Comparison of ENCODE assay signal across 13 cellular contexts in the genomic region with DNA sequence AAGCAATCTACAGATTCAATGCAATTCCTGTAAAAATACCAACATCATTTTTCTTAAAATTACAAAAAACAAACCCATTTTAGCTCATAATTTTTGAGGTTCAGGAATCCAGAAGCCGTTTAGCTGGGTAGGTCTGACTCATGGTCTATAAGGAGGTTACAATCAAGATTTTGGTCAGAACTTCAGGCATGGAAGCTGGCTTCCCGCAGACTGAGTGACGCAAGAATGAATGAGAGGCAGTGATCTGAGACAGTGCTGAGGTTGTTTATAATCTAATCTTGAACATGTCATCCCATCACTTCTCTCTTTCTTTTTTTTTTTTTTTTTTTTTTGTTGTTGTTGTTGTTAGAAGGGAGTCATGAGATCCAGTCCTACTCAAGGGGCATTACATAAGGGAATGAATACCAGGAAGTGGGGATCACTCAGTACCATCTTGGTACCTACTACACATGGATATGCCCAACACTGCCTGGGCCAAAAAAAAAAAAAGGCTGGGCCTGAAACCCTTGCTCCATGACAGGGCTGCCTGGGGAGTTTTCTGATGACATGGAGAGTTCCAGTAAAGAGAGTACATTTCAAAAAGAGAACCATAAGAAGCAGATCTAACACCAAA.
DNase-seq lines count a peak whose midpoint lies in the region; FAIRE-seq and TF ChIP-seq lines count a peak whose summit lies in the region.
"Had no signal": no experiment of that assay in that cellular context is flagged by ENCODE, and none has a peak within 500 bp of the region (broad histone marks: within the 10 kb centered on the region; RNA-seq: fewer than 3 reads in every experiment).

No MANE protein-coding gene starts in this region.

- H3K36me3 ChIP-seq in GM23248 (ENCODE audit: low read depth), result no peaks in the 10 kb centered on the region
- H3K36me3 ChIP-seq: ascending aorta, WERI-Rb-1 had no signal

- no peaks in the 10 kb centered on the region for H4K20me1 ChIP-seq in GM23248 (ENCODE audit: insufficient read depth)

- H3K4me3 ChIP-seq in GM23248 (no peak overlapping the region), epithelial cell of esophagus (ENCODE audit: low read length) (no peak overlapping the region)
- H3K4me3 ChIP-seq: ascending aorta had no signal

- H3K4me1 ChIP-seq in GM23248 (ENCODE audit: insufficient read depth), result peaks cover 21% of the 10 kb centered on the region
- H3K4me1 ChIP-seq: ascending aorta had no signal

- no peak overlapping the region for H3K9ac ChIP-seq in GM23248

- peak overlapping the region; percentile 27; the same call in 1 of the 2 replicates for H2AFZ ChIP-seq in GM23248

- no peak overlapping the region for H3K4me2 ChIP-seq in GM23248 (ENCODE audit: unreplicated experiment)

- FAIRE-seq in RCC 7860 (lab: Jason Lieb, UNC), result peak; percentile 96
- FAIRE-seq: GM12891 had no signal

- DNase-seq in GM23248, result peak; percentile 87
- peak; percentile 90 for DNase-seq in RCC 7860 (ENCODE audit: low spot score)
- DNase-seq in epithelial cell of esophagus (ENCODE audit: low read depth), result peak; percentile 50
- DNase-seq in renal cortical epithelial cell (ENCODE audit: low read depth), result peak; percentile 78
- no peak for DNase-seq in KG1 (lab: John Stamatoyannopoulos, UW)
- no peak for DNase-seq in NCI-H2171 treated with DMSO at 0.1 percent for 48 hours (lab: John Stamatoyannopoulos, UW)
- DNase-seq in NCI-H345 treated with DMSO at 0.1 percent for 48 hours (lab: John Stamatoyannopoulos, UW; ENCODE audit: unreplicated experiment), result no peak
- DNase-seq in T-helper 9 cell, result no peak
- DNase-seq: activated T-cell treated with anti-CD3 and anti-CD28 coated beads, Interleukin-2, amount 50 U/mL, for 24 hours; DMS 273 treated with DMSO at 0.1 percent for 48 hours; WERI-Rb-1 had no signal

- no peaks in the 10 kb centered on the region for H3K9me3 ChIP-seq in GM23248 (ENCODE audit: low read depth)
- H3K9me3 ChIP-seq: ascending aorta had no signal

- H3K79me2 ChIP-seq in GM23248 (ENCODE audit: insufficient read depth), result no peaks in the 10 kb centered on the region

- WGBS in GM23248 (ENCODE audit: low coverage in 1 of 2, low lambda C conversion rate in 2 of 2, missing lambda C conversion rate in 2 of 2), 2 experiments, result 15 to 19% methylated on average over 3 of the region's 3 CpGs

- H3K27ac ChIP-seq in GM23248, result peak overlapping the region; percentile 62
- H3K27ac ChIP-seq: ascending aorta, WERI-Rb-1 had no signal

- H3F3A ChIP-seq in GM23248 (ENCODE audit: insufficient read depth), result peaks cover 20% of the 10 kb centered on the region

- TF ChIP-seq CTCF in epithelial cell of esophagus (IDR thresholded peaks at IDR 0.05; ENCODE audit: insufficient read depth, low read depth, low read length, missing control alignments), result no peak

- no peaks in the 10 kb centered on the region for H3K27me3 ChIP-seq in GM23248 (replicated peaks; ENCODE audit: insufficient read depth)
- H3K27me3 ChIP-seq: ascending aorta had no signal

- no peaks in the 10 kb centered on the region for H3K9me2 ChIP-seq in GM23248 (ENCODE audit: insufficient read depth)

- in situ Hi-C loops in GM23248 (cut with MboI), result no loop called here

Comparison
In these comparisons a context has a peak if more than half of its experiments do, and no peak if none do; other contexts are left out.
1. DNase-seq: peak in GM23248 (single experiment), RCC 7860 (single experiment), epithelial cell of esophagus (single experiment) and renal cortical epithelial cell (single experiment); none in KG1 (single experiment), NCI-H2171 treated with DMSO at 0.1 percent for 48 hours (single experiment), NCI-H345 treated with DMSO at 0.1 percent for 48 hours (single experiment) and T-helper 9 cell (single experiment).